Comparison of ENCODE assay signal across 20 cellular contexts in genomic region chr19:8639821-8640401, GRCh38. TPM values are rescaled to one million over a fixed set of nuclear protein-coding genes. Genes with fewer than 3 reads are reported as not detected.
DNase-seq lines count a peak whose midpoint lies in the region; ATAC-seq and TF ChIP-seq lines count a peak whose summit lies in the region.
"Had no signal": no experiment of that assay in that cellular context is flagged by ENCODE, and none has a peak within 500 bp of the region (broad histone marks: within the 10 kb centered on the region; RNA-seq: fewer than 3 reads in every experiment).

No MANE protein-coding gene starts in this region.

- no peak overlapping the region for H2BK120ac ChIP-seq in H9 (ENCODE audit: low read depth, low read length, poor library complexity, severe bottlenecking)

- H2BK12ac ChIP-seq in H9 (ENCODE audit: insufficient read length, low read depth, low read length) = no peak overlapping the region

- H2AK5ac ChIP-seq in H9 (ENCODE audit: insufficient read length, low read length) = no peak overlapping the region

- no peak overlapping the region for H2AFZ ChIP-seq in H9 (ENCODE audit: low read length)

- no peaks in the 10 kb centered on the region for H3K9me3 ChIP-seq in H9 (ENCODE audit: control insufficient read depth, low read depth, low read length)
- H3K9me3 ChIP-seq: esophagus muscularis mucosa had no signal

- H3K56ac ChIP-seq in H9 (ENCODE audit: insufficient read length, low read depth, low read length) = no peak overlapping the region

- H3K36me3 Mint-ChIP-seq in H9 (ENCODE audit: insufficient read depth in 1 of 3, low read depth in 3 of 3) = no peaks in the 10 kb centered on the region; a peak in 1 of 7 replicates

- no peaks in the 10 kb centered on the region for H3K23me2 ChIP-seq in H9 (ENCODE audit: insufficient read length, low read depth, low read length, poor library complexity, severe bottlenecking)

- TF ChIP-seq CTCF in H9 (conservative IDR thresholded peaks at IDR 0.05) (no peak), fibroblast of the aortic adventitia (IDR thresholded peaks at IDR 0.05; ENCODE audit: insufficient read depth, low read length) (no peak)

- H2BK20ac ChIP-seq in H9 (ENCODE audit: low read depth, low read length, poor library complexity, severe bottlenecking) = no peak overlapping the region

- no peaks in the 10 kb centered on the region for H3K79me1 ChIP-seq in H9 (ENCODE audit: insufficient read depth, low read depth, low read length, poor library complexity, severe bottlenecking)

- H3K4me3 Mint-ChIP-seq in H9 = peak overlapping the region in 1 of 2 experiments; percentile 9; a peak in 1 of 5 replicates
- H3K4me3 Mint-ChIP-seq: activated naive CD8-positive, alpha-beta T cell treated with anti-CD3 and anti-CD28 coated beads, Interleukin-2, amount 50 U/mL, for 24 hours had no signal

- H3K9me3 Mint-ChIP-seq in H9 = peaks cover 4 to 16% of the 10 kb centered on the region in 2 experiments; a peak in 4 of 5 replicates
- H3K9me3 Mint-ChIP-seq: activated naive CD8-positive, alpha-beta T cell treated with anti-CD3 and anti-CD28 coated beads, Interleukin-2, amount 50 U/mL, for 24 hours had no signal

- H3K4me1 Mint-ChIP-seq in H9 = peaks cover 12 to 15% of the 10 kb centered on the region in 2 experiments

- no peak overlapping the region for H3K4me3 ChIP-seq in fibroblast of the aortic adventitia (ENCODE audit: low read depth, low read length)
- H3K4me3 ChIP-seq: esophagus muscularis mucosa, left lung had no signal

- no peak overlapping the region for H2BK15ac ChIP-seq in H9 (ENCODE audit: low read depth, low read length)

- H4K8ac ChIP-seq in H9 (replicated peaks; ENCODE audit: insufficient read length, low read depth, low read length) = no peak overlapping the region

- ATAC-seq in GM21723 (IDR thresholded peaks at IDR 0.05; ENCODE audit: unreplicated experiment) (no peak), HG03460 (IDR thresholded peaks at IDR 0.05; ENCODE audit: unreplicated experiment) (no peak)
- ATAC-seq: activated naive CD8-positive, alpha-beta T cell treated with anti-CD3 and anti-CD28 coated beads, Interleukin-2, amount 50 U/mL, for 24 hours had no signal

- WGBS in H9 (ENCODE audit: extremely low coverage, insufficient read length, low lambda C conversion rate) = no CpG with 5 or more reads among the region's 8 CpGs

- no peak overlapping the region for H3K18ac ChIP-seq in H9 (ENCODE audit: insufficient read length, low read depth, low read length)

- H4K5ac ChIP-seq in H9 (ENCODE audit: insufficient read length, low read depth, low read length) = no peak overlapping the region

- no peak overlapping the region for H3K4me2 ChIP-seq in H9 (ENCODE audit: insufficient read depth, insufficient read length, low read length)

- H3K4me1 ChIP-seq in H9 (ENCODE audit: insufficient read depth, low read length) = no peaks in the 10 kb centered on the region

- no peak overlapping the region for H3K23ac ChIP-seq in H9 (ENCODE audit: insufficient read length, low read depth, low read length)

- no peak overlapping the region for H4K91ac ChIP-seq in H9 (ENCODE audit: insufficient read length, low read depth, low read length)

- H3K79me2 ChIP-seq in H9 (ENCODE audit: insufficient read depth, low read length) = no peaks in the 10 kb centered on the region

- H3K27ac Mint-ChIP-seq in H9 = peak overlapping the region in 2 of 3 experiments; percentile 23 to 80; a peak in 3 of 7 replicates
- H3K27ac Mint-ChIP-seq: activated naive CD8-positive, alpha-beta T cell treated with anti-CD3 and anti-CD28 coated beads, Interleukin-2, amount 50 U/mL, for 24 hours had no signal

- no peak overlapping the region for H3T11ph ChIP-seq in H9 (ENCODE audit: low read length)

- no peak overlapping the region for H3K9ac ChIP-seq in H9 (ENCODE audit: extremely low read depth, insufficient read length, low read length)

- H2BK5ac ChIP-seq in H9 (ENCODE audit: insufficient read length, low read length) = no peak overlapping the region

- no peaks in the 10 kb centered on the region for H4K20me1 ChIP-seq in H9 (ENCODE audit: control insufficient read depth, insufficient read depth, insufficient read length)

- H3K27me3 ChIP-seq in H9 (ENCODE audit: insufficient read depth, low read length) = no peaks in the 10 kb centered on the region

- no peak overlapping the region for H3K27ac ChIP-seq in H9 (ENCODE audit: insufficient read length, low read depth, low read length)

- DNase-seq in H9 (no peak), RPMI8226 (peak; percentile 59), fibroblast of the aortic adventitia (ENCODE audit: low read depth) (peak; percentile 38), smooth muscle cell of the brain vasculature (ENCODE audit: low read depth, low spot score) (peak; percentile 87), ecto neural progenitor cell (ENCODE audit: low spot score) (no peak)
- DNase-seq: activated CD4-positive, alpha-beta T cell treated with anti-CD3 and anti-CD28 coated beads for 48 hours; activated CD8-positive, alpha-beta memory T cell treated with anti-CD3 and anti-CD28 coated beads, Interleukin-2, amount 50 U/mL, for 4 hours; activated naive CD8-positive, alpha-beta T cell treated with anti-CD3 and anti-CD28 coated beads, Interleukin-2, amount 50 U/mL, for 24 hours; effector CD4-positive, alpha-beta T cell; glutamatergic neuron; NCI-H1930; stimulated activated CD4-positive, alpha-beta T cell treated with anti-CD3 and anti-CD28 coated beads, Interleukin-12 subunit alpha, Interleukin-12 subunit beta, amount 100 ng/mL, for 4 hours; SW 1271 had no signal

- H3K27me3 Mint-ChIP-seq in H9 (ENCODE audit: low read depth) = peaks cover 32% of the 10 kb centered on the region

- no peak overlapping the region for H3K14ac ChIP-seq in H9 (ENCODE audit: insufficient read depth, low read length)

- H3K4ac ChIP-seq in H9 (ENCODE audit: low read depth, low read length) = no peak overlapping the region

RNA-seq across cellular contexts. Expression of gene NFILZ, which starts 9.5 kb away (rescaled TPM):
- not detected in 2 replicates for total RNA-seq in H9 (2021)
- total RNA-seq in fibroblast of the aortic adventitia (ENCODE audit: low replicate concordance) = not detected in 2 replicates
- total RNA-seq: esophagus muscularis mucosa, left lung, MCF 10A, NCI-H460, temporal lobe had no signal

RNA-seq across cellular contexts. Expression of gene ADAMTS10, which starts 29.4 kb away (rescaled TPM):
- 25.6 and 26.5 TPM in 2 replicates for total RNA-seq in H9 (2021)
- total RNA-seq in fibroblast of the aortic adventitia (ENCODE audit: low replicate concordance) = 15.8 and 18.5 TPM in 2 replicates
- total RNA-seq: MCF 10A had no signal

RNA-seq across cellular contexts. Expression of gene ACTL9, which starts 58.7 kb away (rescaled TPM):
- total RNA-seq in H9 (2021) (not detected in 2 replicates), fibroblast of the aortic adventitia (ENCODE audit: low replicate concordance) (not detected in 2 replicates)
- total RNA-seq: esophagus muscularis mucosa, left lung, MCF 10A, NCI-H460, temporal lobe had no signal

Comparison
In these comparisons a context has a peak if more than half of its experiments do, and no peak if none do; other contexts are left out.
1. DNase-seq: peak in RPMI8226 (single experiment), fibroblast of the aortic adventitia (single experiment) and smooth muscle cell of the brain vasculature (single experiment); none in H9 (single experiment) and ecto neural progenitor cell (single experiment).